ENCODE assay signal across 16 cellular contexts in genomic region chr9:87527211-87527916, GRCh38.
"Had no signal": no experiment of that assay in that cellular context is flagged by ENCODE, and none has a peak within 500 bp of the region (broad histone marks: within the 10 kb centered on the region; RNA-seq: fewer than 3 reads in every experiment).

No MANE protein-coding gene starts in this region.

- H3K36me3 ChIP-seq: heart left ventricle, left lung, right atrium auricular region, transverse colon had no signal

- ATAC-seq: activated CD4-positive, CD25-positive, alpha-beta regulatory T cell treated with anti-CD3 and anti-CD28 coated beads, Interleukin-2, amount 50 U/mL, for 24 hours; activated T-cell treated with anti-CD3 and anti-CD28 coated beads, Interleukin-2, amount 50 U/mL, for 72 hours; foreskin keratinocyte; heart left ventricle; left lung; stimulated activated memory B cell treated with anti-CD40 and anti-IgM and Interleukin-4, amounts not matched to agents 10 μg/mL and 1 μg/mL and 100 μg/mL, for 72 hours had no signal

- H3K27ac Mint-ChIP-seq: activated naive CD8-positive, alpha-beta T cell treated with anti-CD3 and anti-CD28 coated beads, Interleukin-2, amount 10 ng/mL, durations not matched to agents 7 days and 5 days; activated T-cell treated with anti-CD3 and anti-CD28 coated beads, Interleukin-2, amount 50 U/mL, for 72 hours; stimulated activated memory B cell treated with anti-CD40 and anti-IgM and Interleukin-4, amounts not matched to agents 10 μg/mL and 1 μg/mL and 100 μg/mL, for 72 hours had no signal

- H3K4me1 Mint-ChIP-seq: activated naive CD8-positive, alpha-beta T cell treated with anti-CD3 and anti-CD28 coated beads, Interleukin-2, amount 10 ng/mL, durations not matched to agents 7 days and 5 days; stimulated activated memory B cell treated with anti-CD40 and anti-IgM and Interleukin-4, amounts not matched to agents 10 μg/mL and 1 μg/mL and 100 μg/mL, for 72 hours had no signal

- H3K27me3 Mint-ChIP-seq: stimulated activated memory B cell treated with anti-CD40 and anti-IgM and Interleukin-4, amounts not matched to agents 10 μg/mL and 1 μg/mL and 100 μg/mL, for 72 hours had no signal

- DNase-seq: activated naive CD8-positive, alpha-beta T cell treated with anti-CD3 and anti-CD28 coated beads, Interleukin-2, amount 10 ng/mL, durations not matched to agents 7 days and 5 days; activated T-cell treated with anti-CD3 and anti-CD28 coated beads, Interleukin-2, amount 50 U/mL, for 72 hours; anterior cingulate cortex; cerebellar nuclear complex; dorsolateral prefrontal cortex; foreskin keratinocyte; heart left ventricle; left lung; mesenchymal stem cell; nephron progenitor cell; substantia nigra; transverse colon had no signal

- H3K36me3 Mint-ChIP-seq: activated naive CD8-positive, alpha-beta T cell treated with anti-CD3 and anti-CD28 coated beads, Interleukin-2, amount 10 ng/mL, durations not matched to agents 7 days and 5 days; stimulated activated memory B cell treated with anti-CD40 and anti-IgM and Interleukin-4, amounts not matched to agents 10 μg/mL and 1 μg/mL and 100 μg/mL, for 72 hours had no signal

- H3K9me3 ChIP-seq: heart left ventricle, left lung, right atrium auricular region, transverse colon had no signal

- H3K4me3 ChIP-seq: dorsolateral prefrontal cortex, heart left ventricle, left lung, right atrium auricular region, transverse colon had no signal

- H3K4me1 ChIP-seq: foreskin keratinocyte, parathyroid adenoma, right atrium auricular region had no signal

- H2AFZ ChIP-seq: parathyroid adenoma had no signal

- H3K79me2 ChIP-seq: parathyroid adenoma had no signal

- H3K27me3 ChIP-seq: dorsolateral prefrontal cortex, foreskin keratinocyte, heart left ventricle, left lung, right atrium auricular region, transverse colon had no signal

- H3K9ac ChIP-seq: parathyroid adenoma had no signal

- H3K9me3 Mint-ChIP-seq: activated T-cell treated with anti-CD3 and anti-CD28 coated beads, Interleukin-2, amount 50 U/mL, for 72 hours; nephron progenitor cell; stimulated activated memory B cell treated with anti-CD40 and anti-IgM and Interleukin-4, amounts not matched to agents 10 μg/mL and 1 μg/mL and 100 μg/mL, for 72 hours had no signal

- H3K27ac ChIP-seq: dorsolateral prefrontal cortex, foreskin keratinocyte, left lung, parathyroid adenoma, right atrium auricular region had no signal

- H3K4me3 Mint-ChIP-seq: activated naive CD8-positive, alpha-beta T cell treated with anti-CD3 and anti-CD28 coated beads, Interleukin-2, amount 10 ng/mL, durations not matched to agents 7 days and 5 days; activated T-cell treated with anti-CD3 and anti-CD28 coated beads, Interleukin-2, amount 50 U/mL, for 72 hours; nephron progenitor cell; stimulated activated memory B cell treated with anti-CD40 and anti-IgM and Interleukin-4, amounts not matched to agents 10 μg/mL and 1 μg/mL and 100 μg/mL, for 72 hours had no signal
